Comparison of ENCODE assay signal across 9 cellular contexts in the genomic region with DNA sequence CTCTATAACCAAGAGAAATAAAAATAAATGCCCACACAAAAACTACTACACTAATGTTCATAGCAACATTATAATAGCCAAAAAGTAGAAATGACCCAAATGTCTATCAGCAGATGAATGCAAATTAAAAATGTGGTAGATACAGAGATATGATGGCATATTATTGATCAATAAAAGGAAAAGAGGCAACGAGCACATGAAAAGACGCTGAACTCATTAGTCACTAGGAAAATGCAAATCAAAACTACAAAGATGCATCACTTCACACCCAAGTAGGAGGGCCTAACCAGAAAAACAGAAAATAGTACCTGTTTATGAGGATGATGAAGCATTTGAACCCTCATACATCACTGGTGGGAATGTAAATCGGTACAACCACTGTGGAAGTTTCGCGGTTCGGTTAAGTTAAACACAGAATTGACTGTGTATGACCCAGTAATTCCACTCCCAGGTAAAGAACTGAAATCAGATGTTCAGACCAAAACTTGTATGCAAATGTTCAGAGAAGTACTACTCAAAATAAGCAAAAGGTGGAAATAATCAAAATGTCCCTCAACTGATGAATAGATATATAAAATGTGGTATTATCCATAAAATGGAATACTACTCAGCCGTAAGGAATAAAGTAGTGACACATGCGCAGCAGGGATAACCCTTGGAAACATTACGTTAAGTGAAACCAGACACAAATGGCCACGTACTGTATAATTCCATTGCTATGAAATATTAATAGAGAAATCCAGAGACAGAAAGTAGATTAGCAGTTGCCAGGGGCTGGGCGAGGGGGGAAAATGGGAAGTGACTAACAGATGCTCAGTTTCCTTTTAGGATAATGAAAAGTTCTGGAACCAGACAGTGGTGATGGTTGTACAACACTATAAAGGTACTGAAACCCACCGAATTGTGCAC.
DNase-seq lines count a peak whose midpoint lies in the region; ATAC-seq and TF ChIP-seq lines count a peak whose summit lies in the region.
"Had no signal": no experiment of that assay in that cellular context is flagged by ENCODE, and none has a peak within 500 bp of the region (broad histone marks: within the 10 kb centered on the region; RNA-seq: fewer than 3 reads in every experiment).

No MANE protein-coding gene starts in this region.

- peak overlapping the region; percentile 98 for H3K27ac Mint-ChIP-seq in activated naive CD8-positive, alpha-beta T cell

- TF ChIP-seq CTCF in HL-60 (IDR thresholded peaks at IDR 0.05; ENCODE audit: insufficient read depth, low read length) = no peak

- H3K27me3 Mint-ChIP-seq in activated naive CD8-positive, alpha-beta T cell = no peaks in the 10 kb centered on the region

- peaks cover 47% of the 10 kb centered on the region for H3K4me1 Mint-ChIP-seq in activated naive CD8-positive, alpha-beta T cell (ENCODE audit: low read depth)

- no peak overlapping the region for H3K4me3 ChIP-seq in HL-60 (replicated peaks; ENCODE audit: insufficient read depth, low read length)

- DNase-seq in HL-60 (ENCODE audit: low read depth in 1 of 2, low spot score in 1 of 2) = no peak
- DNase-seq in stimulated activated CD4-positive, alpha-beta T cell treated with anti-CD3 and anti-CD28 coated beads, Interleukin-1b, Interleukin-23, amount 100 ng/mL, for 4 hours (ENCODE audit: low read depth in 2 of 2) = peak; percentile 21 to 26
- no peak for DNase-seq in HuH-7.5 (ENCODE audit: low spot score)
- DNase-seq in HuH-7 (ENCODE audit: low spot score) = no peak
- DNase-seq: heart left ventricle had no signal

- ATAC-seq in GM18870 (IDR thresholded peaks at IDR 0.05; ENCODE audit: unreplicated experiment) (peak; percentile 33), GM19397 (IDR thresholded peaks at IDR 0.05; ENCODE audit: unreplicated experiment) (no peak), GM19452 (IDR thresholded peaks at IDR 0.05; ENCODE audit: unreplicated experiment) (no peak)
- ATAC-seq: heart left ventricle had no signal

- 0 out of 2 replicates have a peak overlapping the region, but pooled peaks have one; percentile 11 for H3K27ac ChIP-seq in HL-60 (replicated peaks)

- peaks cover 2% of the 10 kb centered on the region for H3K36me3 Mint-ChIP-seq in activated naive CD8-positive, alpha-beta T cell

- peak overlapping the region; percentile 78 for H3K4me3 Mint-ChIP-seq in activated naive CD8-positive, alpha-beta T cell

- H3K27me3 ChIP-seq in HL-60 (ENCODE audit: insufficient read depth, poor library complexity, severe bottlenecking) = no peaks in the 10 kb centered on the region
- H3K27me3 ChIP-seq: heart left ventricle had no signal

- H3K9me3 Mint-ChIP-seq in activated naive CD8-positive, alpha-beta T cell (ENCODE audit: low read depth) = no peaks in the 10 kb centered on the region

Comparison
In these comparisons a context has a peak if more than half of its experiments do, and no peak if none do; other contexts are left out.
1. DNase-seq: peak in stimulated activated CD4-positive, alpha-beta T cell treated with anti-CD3 and anti-CD28 coated beads, Interleukin-1b, Interleukin-23, amount 100 ng/mL, for 4 hours (2 of 2); none in HL-60 (0 of 2), HuH-7.5 (single experiment) and HuH-7 (single experiment).